ENCODE assay signal across 26 cellular contexts in genomic region chr7:50801907-50802306, GRCh38. TPM values are rescaled to one million over a fixed set of nuclear protein-coding genes. Genes with fewer than 3 reads are reported as not detected.
DNase-seq lines count a peak whose midpoint lies in the region; ATAC-seq, FAIRE-seq and TF ChIP-seq lines count a peak whose summit lies in the region.
"Had no signal": no experiment of that assay in that cellular context is flagged by ENCODE, and none has a peak within 500 bp of the region (broad histone marks: within the 10 kb centered on the region; RNA-seq: fewer than 3 reads in every experiment).

No MANE protein-coding gene starts in this region.

- H3K4me3 Mint-ChIP-seq in Caco-2 (ENCODE audit: unreplicated experiment), result no peak overlapping the region
- H3K4me3 Mint-ChIP-seq: activated naive CD8-positive, alpha-beta T cell treated with anti-CD3 and anti-CD28 coated beads for 36 hours; central memory CD8-positive, alpha-beta T cell; nephron progenitor cell; T-helper 1 cell treated with Interleukin-12 subunit alpha and Interleukin-12 subunit beta and Interleukin-4 antibody, amounts not matched to agents 30 μg/mL and 1 μg/mL, for 36 hours had no signal

- H3K4me2 ChIP-seq in HepG2 (ENCODE audit: low read depth, low read length), result no peak overlapping the region

- in situ Hi-C loops in brain microvascular endothelial cell (cut with HindIII; ENCODE audit: low pct_ligation_motif_present, low sequenced_read_pairs) (no loop called here), HepG2 (cut with HindIII; ENCODE audit: extremely low pct_ligation_motif_present, low pct_unique_long_range_greater_than_20kb) (no loop called here)

- POLR2A ChIA-PET in Caco-2 (lab: Charles Lee), result no interaction called here
- POLR2A ChIA-PET in HepG2 (lab: Yijun Ruan, JAX), result no interaction called here

- H3K9ac ChIP-seq in HepG2 (ENCODE audit: insufficient read depth, low read depth, low read length), result no peak overlapping the region

- intact Hi-C loops in Caco-2 (cut with micrococcal nuclease; ENCODE audit: unreplicated experiment), result no loop called here
- intact Hi-C loops in HepG2 (cut with micrococcal nuclease; ENCODE audit: unreplicated experiment), result no loop called here
- intact Hi-C loops in body of pancreas (cut with DNase I), result no loop called here

- no peaks in the 10 kb centered on the region for H3K36me3 ChIP-seq in Caco-2 (ENCODE audit: control insufficient read depth, insufficient read depth, low read length)
- no peaks in the 10 kb centered on the region for H3K36me3 ChIP-seq in brain microvascular endothelial cell (replicated peaks)
- H3K36me3 ChIP-seq in HepG2 (replicated peaks in 1 of 2; ENCODE audit: control insufficient read depth in 1 of 2, insufficient read depth in 2 of 2, low read length in 2 of 2), result no peaks in the 10 kb centered on the region
- H3K36me3 ChIP-seq in body of pancreas (replicated peaks in 1 of 2; ENCODE audit: insufficient read depth in 1 of 2, low read depth in 2 of 2), result no peaks in the 10 kb centered on the region
- H3K36me3 ChIP-seq: BE2C, pancreas, spleen, tibial artery had no signal

- H3K9me3 ChIP-seq in Caco-2 (no peaks in the 10 kb centered on the region), HepG2 (ENCODE audit: low read length) (no peaks in the 10 kb centered on the region), body of pancreas (no peaks in the 10 kb centered on the region)
- H3K9me3 ChIP-seq: BE2C, pancreas, tibial artery had no signal

- DNase-seq in Caco-2 (peak in 1 of 2 experiments; percentile 29), LNCaP clone FGC (ENCODE audit: low read depth) (no peak), brain microvascular endothelial cell (no peak), HepG2 (ENCODE audit: low spot score) (no peak), body of pancreas (no peak)
- DNase-seq in activated CD8-positive, alpha-beta memory T cell treated with anti-CD3 and anti-CD28 coated beads, Interleukin-2, amount 50 U/mL, for 4 hours, result no peak
- DNase-seq: ACHN; activated CD4-positive, alpha-beta T cell treated with anti-CD3 and anti-CD28 coated beads for 4 hours; activated effector memory CD4-positive, alpha-beta T cell treated with Interleukin-2 at 50 U/mL for 16 hours; activated naive CD8-positive, alpha-beta T cell treated with anti-CD3 and anti-CD28 coated beads for 36 hours; BE2C; GDM1; NCI-H1105 treated with DMSO at 0.1 percent for 48 hours; NCI-H2081 treated with DMSO at 0.1 percent for 48 hours; NCI-H748 treated with DMSO at 0.1 percent for 48 hours; nephron progenitor cell; pancreas; right cardiac atrium; spleen had no signal

- TF ChIP-seq POLR2A in HepG2 (IDR thresholded peaks at IDR 0.05; ENCODE audit: insufficient read depth in 1 of 2, low read depth in 2 of 2, low read length in 2 of 2) (no peak), body of pancreas (IDR thresholded peaks at IDR 0.05) (no peak)

- CTCF ChIA-PET in Caco-2 (lab: Charles Lee), result interaction anchor here (0.7 kb wide), 1 partner anchor 709 kb away, joined by 3 read pairs; no protein-coding TSS in a partner anchor
- CTCF ChIA-PET in HepG2 (lab: Yijun Ruan, JAX; ENCODE audit: low intra/inter-chr PET ratio, low total read pairs), result interaction anchor here (2.6 kb wide), 1 partner anchor 105 kb away, joined by 7 read pairs; no protein-coding TSS in a partner anchor

- H3K79me2 ChIP-seq in HepG2 (ENCODE audit: insufficient read depth, low read length), result no peaks in the 10 kb centered on the region

- H3K4me3 ChIP-seq in Caco-2 (ENCODE audit: low read depth, low read length) (no peak overlapping the region), LNCaP clone FGC (ENCODE audit: low read depth, low read length) (no peak overlapping the region), brain microvascular endothelial cell (ENCODE audit: low read depth, low read length) (no peak overlapping the region), HepG2 (replicated peaks in 1 of 3; ENCODE audit: insufficient read depth in 1 of 3, low read depth in 2 of 3, low read length in 3 of 3) (no peak overlapping the region), body of pancreas (no peak overlapping the region)
- H3K4me3 ChIP-seq: pancreas, spleen, tibial artery had no signal

- peak; percentile 88 for ATAC-seq in HepG2
- ATAC-seq in GM18511 (IDR thresholded peaks at IDR 0.05; ENCODE audit: unreplicated experiment), result no peak
- no peak for ATAC-seq in GM19397 (IDR thresholded peaks at IDR 0.05; ENCODE audit: unreplicated experiment)
- ATAC-seq in body of pancreas, result no peak
- ATAC-seq: right cardiac atrium had no signal

- TF ChIP-seq CTCF in Caco-2 (IDR thresholded peaks at IDR 0.05; ENCODE audit: insufficient read depth in 1 of 2, low read depth in 1 of 2, low read length in 1 of 2, severe bottlenecking in 1 of 2, unreplicated experiment in 1 of 2) (peak; percentile 35 to 61), LNCaP clone FGC (IDR thresholded peaks at IDR 0.05; ENCODE audit: control insufficient read depth, extremely low read depth, insufficient read depth) (0 out of 2 replicates have a peak, but pooled peaks have one; percentile 10), brain microvascular endothelial cell (IDR thresholded peaks at IDR 0.05; ENCODE audit: low read depth, low read length, missing control alignments) (peak; percentile 31), HepG2 (CRISPR knock-in tag; IDR thresholded peaks at IDR 0.05) (peak; percentile 49), body of pancreas (IDR thresholded peaks at IDR 0.05) (no peak)

- peak; percentile 12 for FAIRE-seq in HepG2 (lab: Jason Lieb, UNC)
- FAIRE-seq: astrocyte, endothelial cell of umbilical vein, pancreas had no signal

- TF ChIP-seq EP300 in HepG2 (IDR thresholded peaks at IDR 0.05; ENCODE audit: low read depth in 2 of 2, low read length in 2 of 2), result no peak
- no peak for TF ChIP-seq EP300 in HepG2 (CRISPR knock-in tag; IDR thresholded peaks at IDR 0.05; ENCODE audit: borderline replicate concordance)

- H3K27ac ChIP-seq in brain microvascular endothelial cell (no peak overlapping the region), HepG2 (ENCODE audit: extremely low read length, insufficient read depth, low read length) (no peak overlapping the region), body of pancreas (no peak overlapping the region)
- H3K27ac ChIP-seq: pancreas, spleen, tibial artery had no signal

- H2AFZ ChIP-seq in HepG2 (ENCODE audit: low read length), result no peak overlapping the region

- no peaks in the 10 kb centered on the region for H3K4me1 ChIP-seq in Caco-2
- H3K4me1 ChIP-seq in HepG2 (ENCODE audit: insufficient read depth, low read length), result peaks cover 2% of the 10 kb centered on the region; the same call in 1 of the 2 replicates
- H3K4me1 ChIP-seq in body of pancreas, result peaks cover 5% of the 10 kb centered on the region
- H3K4me1 ChIP-seq: BE2C had no signal

- BruUV-seq in Caco-2 (replicated peaks; lab: Mats Ljungman, UMichigan) (no TSS peak), HepG2 (replicated peaks; lab: Mats Ljungman, UMichigan) (no TSS peak)

- H3K27me3 Mint-ChIP-seq in Caco-2 (ENCODE audit: insufficient read depth, unreplicated experiment), result peaks cover 4% of the 10 kb centered on the region

- no peak for TF ChIP-seq RAD21 in HepG2 (CRISPR knock-in tag; IDR thresholded peaks at IDR 0.05)

- WGBS in HepG2 (ENCODE audit: low lambda C conversion rate), result 43% methylated on average over 1 of the region's 1 CpG
- 77 to 100% methylated on average over 1 of the region's 1 CpG for WGBS in body of pancreas, 2 donors

- no peak overlapping the region for H3K27ac Mint-ChIP-seq in Caco-2 (ENCODE audit: unreplicated experiment)
- H3K27ac Mint-ChIP-seq: activated naive CD8-positive, alpha-beta T cell treated with anti-CD3 and anti-CD28 coated beads for 36 hours; T-helper 1 cell treated with Interleukin-12 subunit alpha and Interleukin-12 subunit beta and Interleukin-4 antibody, amounts not matched to agents 30 μg/mL and 1 μg/mL, for 36 hours had no signal

- H3K36me3 Mint-ChIP-seq in Caco-2 (ENCODE audit: insufficient read depth, unreplicated experiment), result no peaks in the 10 kb centered on the region
- H3K36me3 Mint-ChIP-seq: activated naive CD8-positive, alpha-beta T cell treated with anti-CD3 and anti-CD28 coated beads for 36 hours had no signal

- H3K4me1 Mint-ChIP-seq in Caco-2 (ENCODE audit: low read depth, unreplicated experiment), result no peaks in the 10 kb centered on the region
- H3K4me1 Mint-ChIP-seq: central memory CD8-positive, alpha-beta T cell; nephron progenitor cell had no signal

- H4K20me1 ChIP-seq in HepG2 (ENCODE audit: insufficient read depth, low read length), result no peaks in the 10 kb centered on the region

- no peaks in the 10 kb centered on the region for H3K27me3 ChIP-seq in Caco-2 (replicated peaks; ENCODE audit: control insufficient read depth, insufficient read depth, low read length)
- no peaks in the 10 kb centered on the region for H3K27me3 ChIP-seq in brain microvascular endothelial cell (replicated peaks)
- H3K27me3 ChIP-seq in HepG2 (ENCODE audit: control insufficient read depth in 1 of 2, insufficient read depth in 2 of 2, low read length in 2 of 2), result 0 out of 5 replicates have a peak, but pooled peaks cover 0 to 8% of the 10 kb centered on the region in 2 experiments
- H3K27me3 ChIP-seq in body of pancreas, result no peaks in the 10 kb centered on the region
- H3K27me3 ChIP-seq: pancreas, tibial artery had no signal

- H3K9me3 Mint-ChIP-seq in Caco-2 (ENCODE audit: unreplicated experiment), result peaks cover 8% of the 10 kb centered on the region
- H3K9me3 Mint-ChIP-seq: central memory CD8-positive, alpha-beta T cell had no signal

RNA-seq across cellular contexts. Expression of gene GRB10, which starts 19.2 kb away (rescaled TPM):
- total RNA-seq in Caco-2 (2022), result 79.3 and 87.2 TPM in 2 replicates
- 6.8 and 8.3 TPM in 2 replicates for total RNA-seq in HepG2 (2016; rRNA removed; fragmentation: Illumina TruSeq; extraction: Trizol)
- total RNA-seq in HepG2 (2016; cell fraction: cytosol; rRNA removed; fragmentation: Illumina TruSeq; extraction: Trizol; ENCODE audit: low read depth), result 5.3 and 6.7 TPM in 2 replicates
- total RNA-seq in HepG2 (2016; cell fraction: insoluble cytoplasmic fraction; rRNA removed; fragmentation: Illumina TruSeq; extraction: Trizol), result 6.0 and 6.8 TPM in 2 replicates
- 5.8 and 7.2 TPM in 2 replicates for total RNA-seq in HepG2 (2016; cell fraction: membrane; rRNA removed; fragmentation: Illumina TruSeq; extraction: Trizol)
- total RNA-seq in HepG2 (2016; cell fraction: nucleus; rRNA removed; fragmentation: Illumina TruSeq; extraction: Trizol), result 9.6 and 9.8 TPM in 2 replicates
- polyA plus RNA-seq in HepG2 (2011; rRNA removed), result 4.0 and 5.6 TPM in 2 replicates
- polyA plus RNA-seq in HepG2 (2011; cell fraction: cytosol; rRNA removed), result 3.2 and 4.2 TPM in 2 replicates
- 10.8 and 14.7 TPM in 2 replicates for polyA plus RNA-seq in HepG2 (2011; cell fraction: nucleus; rRNA removed)
- 5.0 and 10.6 TPM in 2 replicates for polyA plus RNA-seq in HepG2 (2012)
- 2.0 and 2.5 TPM in 2 replicates for polyA plus RNA-seq in HepG2 (2016; cell fraction: cytosol; fragmentation: Illumina TruSeq; extraction: Trizol; ENCODE audit: low read depth)
- polyA plus RNA-seq in HepG2 (2016; cell fraction: insoluble cytoplasmic fraction; fragmentation: Illumina TruSeq; extraction: Trizol; ENCODE audit: low read depth), result 5.9 and 7.3 TPM in 2 replicates
- polyA plus RNA-seq in HepG2 (2016; cell fraction: membrane; fragmentation: Illumina TruSeq; extraction: Trizol; ENCODE audit: low read depth), result 3.6 and 4.4 TPM in 2 replicates
- polyA plus RNA-seq in HepG2 (2016; cell fraction: nucleus; fragmentation: Illumina TruSeq; extraction: Trizol; ENCODE audit: insufficient read depth, low read depth), result 13.4 and 14.4 TPM in 2 replicates
- 14.7 and 40.4 TPM in 2 replicates for polyA minus RNA-seq in HepG2 (2011; rRNA and poly(A)+ RNA removed; ENCODE audit: low replicate concordance)
- 7.3 and 9.2 TPM in 2 replicates for polyA minus RNA-seq in HepG2 (2011; cell fraction: cytosol; rRNA and poly(A)+ RNA removed)
- 26.9 and 31.1 TPM in 2 replicates for polyA minus RNA-seq in HepG2 (2011; cell fraction: nucleus; rRNA and poly(A)+ RNA removed)
- total RNA-seq in body of pancreas, result 100 to 1,000 TPM; 130 to 229 TPM

Comparison
In these comparisons a context has a peak if more than half of its experiments do, and no peak if none do; other contexts are left out.
1. CTCF ChIP-seq: peak in Caco-2 (2 of 2), LNCaP clone FGC (single experiment), brain microvascular endothelial cell (single experiment) and HepG2 (single experiment); none in body of pancreas (0 of 7).